17 cellular contexts compared by ENCODE assay signal in the genomic region with DNA sequence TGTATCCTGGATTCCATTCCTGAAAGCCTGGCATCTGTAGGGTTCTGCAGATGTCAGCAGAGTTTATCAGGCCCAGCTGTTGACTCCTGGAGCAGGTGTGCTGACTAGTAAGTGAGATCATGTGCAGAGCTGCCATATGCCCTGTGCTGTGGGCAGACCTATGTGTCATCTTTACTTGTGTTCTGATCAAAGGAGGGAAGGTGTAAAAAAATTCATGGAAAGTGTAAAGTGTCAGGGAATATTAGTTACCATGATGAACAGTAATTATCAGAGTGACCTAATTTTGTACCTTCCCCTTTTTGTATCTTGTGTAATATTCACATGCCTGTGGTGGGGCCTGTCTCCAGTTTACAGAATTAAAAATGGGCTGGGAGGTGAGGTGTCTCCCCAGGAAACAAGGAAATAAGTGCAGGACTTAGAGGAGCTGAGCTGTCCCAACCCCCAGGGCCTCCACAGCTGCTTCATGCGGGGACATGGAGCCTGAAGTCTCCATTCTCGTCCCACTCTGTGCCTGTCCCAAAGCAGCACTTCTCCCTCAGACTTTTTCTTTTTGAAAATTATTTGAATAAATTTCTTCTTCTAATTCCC.
"Had no signal": no experiment of that assay in that cellular context is flagged by ENCODE, and none has a peak within 500 bp of the region (broad histone marks: within the 10 kb centered on the region; RNA-seq: fewer than 3 reads in every experiment).

No MANE protein-coding gene starts in this region.

- H3K4me1 Mint-ChIP-seq: stimulated activated memory B cell treated with anti-CD40 and anti-IgM and Interleukin-4, amounts not matched to agents 10 μg/mL and 1 μg/mL and 100 μg/mL, for 72 hours had no signal

- FAIRE-seq: endothelial cell of umbilical vein had no signal

- H3K9me3 ChIP-seq: colonic mucosa, mucosa of descending colon, psoas muscle, right lobe of liver, tibial artery, vagina had no signal

- DNase-seq: activated CD8-positive, alpha-beta T cell treated with anti-CD3 and anti-CD28 coated beads, Interleukin-2, amount 10 ng/mL, durations not matched to agents 7 days and 5 days; activated naive CD4-positive, alpha-beta T cell treated with anti-CD3 and anti-CD28 coated beads for 36 hours; colonic mucosa; effector CD4-positive, alpha-beta T cell; mucosa of descending colon; naive thymus-derived CD8-positive, alpha-beta T cell; occipital lobe; psoas muscle; right lobe of liver; spleen; stimulated activated CD4-positive, alpha-beta T cell treated with anti-CD3 and anti-CD28 coated beads, Interleukin-1b, Interleukin-23, amount 100 ng/mL, for 48 hours; tibial artery had no signal

- H3K4me3 ChIP-seq: colonic mucosa, mucosa of descending colon, psoas muscle, right lobe of liver, spleen, tibial artery, vagina had no signal

- H3K4me3 Mint-ChIP-seq: activated CD8-positive, alpha-beta T cell treated with anti-CD3 and anti-CD28 coated beads, Interleukin-2, amount 10 ng/mL, durations not matched to agents 7 days and 5 days; activated naive CD4-positive, alpha-beta T cell treated with anti-CD3 and anti-CD28 coated beads for 36 hours; activated T-helper 17 cell treated with anti-CD3 and anti-CD28 coated beads, Interleukin-2, amount 50 U/mL, for 72 hours; stimulated activated memory B cell treated with anti-CD40 and anti-IgM and Interleukin-4, amounts not matched to agents 10 μg/mL and 1 μg/mL and 100 μg/mL, for 72 hours had no signal

- H3K27me3 ChIP-seq: colonic mucosa, right lobe of liver, spleen, tibial artery, vagina had no signal

- H3K36me3 Mint-ChIP-seq: stimulated activated memory B cell treated with anti-CD40 and anti-IgM and Interleukin-4, amounts not matched to agents 10 μg/mL and 1 μg/mL and 100 μg/mL, for 72 hours had no signal

- H3K27ac ChIP-seq: colonic mucosa, psoas muscle, right lobe of liver, tibial artery, vagina, VCaP had no signal

- H3K4me1 ChIP-seq: colonic mucosa, psoas muscle, right lobe of liver, spleen, tibial artery, vagina had no signal

- H3K27ac Mint-ChIP-seq: activated CD8-positive, alpha-beta T cell treated with anti-CD3 and anti-CD28 coated beads, Interleukin-2, amount 10 ng/mL, durations not matched to agents 7 days and 5 days; activated naive CD4-positive, alpha-beta T cell treated with anti-CD3 and anti-CD28 coated beads for 36 hours; activated T-helper 17 cell treated with anti-CD3 and anti-CD28 coated beads, Interleukin-2, amount 50 U/mL, for 72 hours; stimulated activated memory B cell treated with anti-CD40 and anti-IgM and Interleukin-4, amounts not matched to agents 10 μg/mL and 1 μg/mL and 100 μg/mL, for 72 hours had no signal

- H3K36me3 ChIP-seq: colonic mucosa, right lobe of liver, spleen, tibial artery, vagina had no signal
